Comparison of ENCODE assay signal across 1 cellular context in genomic region chr15:35166730-35167359, GRCh38.
TF ChIP-seq lines count a peak whose summit lies in the region.

No MANE protein-coding gene starts in this region.

TF ChIP-seq in K562, 482 proteins besides CTCF, POLR2A, EP300 and RAD21 (continued from another document and continues in another):
- TF ChIP-seq AFF1 (IDR thresholded peaks at IDR 0.05; ENCODE audit: low read depth in 1 of 2, partially characterized antibody in 2 of 2) (peak in 1 of 2 experiments; percentile 87), CBX3 (IDR thresholded peaks at IDR 0.05; ENCODE audit: borderline replicate concordance in 1 of 2, low read length in 2 of 2) (peak in 1 of 2 experiments; percentile 93; a peak in 1 of 3 replicates), ADNP (tag; IDR thresholded peaks at IDR 0.05) (peak; percentile 22; the same call in 1 of the 2 replicates), RBM22 (IDR thresholded peaks at IDR 0.05; ENCODE audit: low read depth, low read length, poor library complexity, severe bottlenecking) (no peak), CLOCK (CRISPR knock-in tag; IDR thresholded peaks at IDR 0.05; ENCODE audit: borderline replicate concordance) (0 out of 2 replicates have a peak, but pooled peaks have one; percentile 40), PBX2 (CRISPR knock-in tag; IDR thresholded peaks at IDR 0.05; ENCODE audit: low read depth) (no peak), PBX2 (tag; conservative IDR thresholded peaks at IDR 0.05; ENCODE audit: low read depth) (peak; percentile 53; the same call in 1 of the 2 replicates), DMBX1 (CRISPR knock-in tag; IDR thresholded peaks at IDR 0.05; ENCODE audit: borderline replicate concordance) (peak; percentile 73), TAF9B (IDR thresholded peaks at IDR 0.05; ENCODE audit: partially characterized antibody) (peak; percentile 50), CHCHD3 (CRISPR knock-in tag; IDR thresholded peaks at IDR 0.05) (no peak), TRIM28 (IDR thresholded peaks at IDR 0.05) (peak; percentile 32; the same call in 1 of the 2 replicates), ZNF316 (IDR thresholded peaks at IDR 0.05) (peak; percentile 70), ZNF766 (CRISPR knock-in tag; conservative IDR thresholded peaks at IDR 0.05) (peak; percentile 35; the same call in 1 of the 2 replicates), CEBPG (CRISPR knock-in tag; IDR thresholded peaks at IDR 0.05) (peak; percentile 45; the same call in 1 of the 2 replicates), CEBPG (tag; conservative IDR thresholded peaks at IDR 0.05 in 1 of 2, IDR thresholded peaks at IDR 0.05 in 1 of 2) (peak; percentile 77 to 82), NBN (IDR thresholded peaks at IDR 0.05; ENCODE audit: low read depth) (peak; percentile 84), PHF8 (IDR thresholded peaks at IDR 0.05; ENCODE audit: borderline replicate concordance, low read length) (no peak), GATA2 (CRISPR knock-in tag; IDR thresholded peaks at IDR 0.05) (peak; percentile 97), ELF4 (CRISPR knock-in tag; IDR thresholded peaks at IDR 0.05) (peak; percentile 69), RBBP5 (IDR thresholded peaks at IDR 0.05; ENCODE audit: borderline replicate concordance, insufficient read depth, low read length, poor library complexity, severe bottlenecking) (peak; percentile 44), NFE2 (IDR thresholded peaks at IDR 0.05; ENCODE audit: low read depth) (peak; percentile 94), E2F6 (IDR thresholded peaks at IDR 0.05; ENCODE audit: borderline replicate concordance in 1 of 2, extremely low read depth in 1 of 2, insufficient read depth in 1 of 2, insufficient read length in 1 of 2, low read depth in 1 of 2, low read length in 1 of 2, poor library complexity in 1 of 2, severe bottlenecking in 1 of 2) (no peak), CBX2 (IDR thresholded peaks at IDR 0.05; ENCODE audit: insufficient read depth, low read length, poor library complexity, severe bottlenecking) (no peak), KLF16 (IDR thresholded peaks at IDR 0.05) (peak; percentile 95), MAZ (CRISPR knock-in tag; conservative IDR thresholded peaks at IDR 0.05 in 1 of 2, IDR thresholded peaks at IDR 0.05 in 1 of 2) (peak in 1 of 2 experiments; percentile 51; a peak in 2 of 4 replicates), ZNF695 (CRISPR knock-in tag; IDR thresholded peaks at IDR 0.05) (no peak), TRIM24 (IDR thresholded peaks at IDR 0.05) (peak; percentile 96 to 97), NCOA1 (IDR thresholded peaks at IDR 0.05; ENCODE audit: low read depth) (peak; percentile 82), ZNF197 (CRISPR knock-in tag; IDR thresholded peaks at IDR 0.05; ENCODE audit: low read depth) (peak; percentile 88), KLF6 (CRISPR knock-in tag; IDR thresholded peaks at IDR 0.05; ENCODE audit: borderline replicate concordance) (0 out of 2 replicates have a peak, but pooled peaks have one; percentile 58), ZNF551 (CRISPR knock-in tag; IDR thresholded peaks at IDR 0.05) (no peak), ETS2 (tag; IDR thresholded peaks at IDR 0.05; ENCODE audit: borderline replicate concordance, poor library complexity, severe bottlenecking) (no peak), NFRKB (IDR thresholded peaks at IDR 0.05; ENCODE audit: low read depth) (peak; percentile 74), MEF2A (IDR thresholded peaks at IDR 0.05; ENCODE audit: control insufficient read depth, low read depth, low read length) (peak; percentile 66; the same call in 1 of the 2 replicates), ETV5 (CRISPR knock-in tag; IDR thresholded peaks at IDR 0.05; ENCODE audit: low read depth) (peak; percentile 61; the same call in 1 of the 2 replicates), CHAMP1 (IDR thresholded peaks at IDR 0.05) (peak; percentile 94), SRF (CRISPR knock-in tag; IDR thresholded peaks at IDR 0.05) (peak in 1 of 2 experiments; percentile 56; a peak in 1 of 4 replicates), JUN (IDR thresholded peaks at IDR 0.05; ENCODE audit: borderline replicate concordance, low read depth, low read length) (peak; percentile 30; the same call in 1 of the 2 replicates), JUN (CRISPR knock-in tag; IDR thresholded peaks at IDR 0.05; ENCODE audit: borderline replicate concordance) (no peak), ESRRA (IDR thresholded peaks at IDR 0.05; ENCODE audit: borderline replicate concordance, low read depth) (0 out of 2 replicates have a peak, but pooled peaks have one; percentile 23), DACH1 (IDR thresholded peaks at IDR 0.05; ENCODE audit: partially characterized antibody) (peak; percentile 23), ZC3H8 (IDR thresholded peaks at IDR 0.05) (no peak), CC2D1A (IDR thresholded peaks at IDR 0.05) (peak; percentile 96; the same call in 1 of the 2 replicates), ZNF644 (tag; IDR thresholded peaks at IDR 0.05; ENCODE audit: low read depth) (peak; percentile 90), ZFPM2 (CRISPR knock-in tag; IDR thresholded peaks at IDR 0.05) (no peak), THRB (CRISPR knock-in tag; conservative IDR thresholded peaks at IDR 0.05) (peak; percentile 47; the same call in 1 of the 2 replicates), GATAD2B (IDR thresholded peaks at IDR 0.05; ENCODE audit: borderline replicate concordance) (0 out of 2 replicates have a peak, but pooled peaks have one; percentile 25), EP400 (IDR thresholded peaks at IDR 0.05) (peak; percentile 44), ATF3 (IDR thresholded peaks at IDR 0.05) (peak; percentile 69), ATF3 (CRISPR knock-in tag; conservative IDR thresholded peaks at IDR 0.05) (no peak)
